Comparison of ENCODE assay signal across 10 cellular contexts in the genomic region with DNA sequence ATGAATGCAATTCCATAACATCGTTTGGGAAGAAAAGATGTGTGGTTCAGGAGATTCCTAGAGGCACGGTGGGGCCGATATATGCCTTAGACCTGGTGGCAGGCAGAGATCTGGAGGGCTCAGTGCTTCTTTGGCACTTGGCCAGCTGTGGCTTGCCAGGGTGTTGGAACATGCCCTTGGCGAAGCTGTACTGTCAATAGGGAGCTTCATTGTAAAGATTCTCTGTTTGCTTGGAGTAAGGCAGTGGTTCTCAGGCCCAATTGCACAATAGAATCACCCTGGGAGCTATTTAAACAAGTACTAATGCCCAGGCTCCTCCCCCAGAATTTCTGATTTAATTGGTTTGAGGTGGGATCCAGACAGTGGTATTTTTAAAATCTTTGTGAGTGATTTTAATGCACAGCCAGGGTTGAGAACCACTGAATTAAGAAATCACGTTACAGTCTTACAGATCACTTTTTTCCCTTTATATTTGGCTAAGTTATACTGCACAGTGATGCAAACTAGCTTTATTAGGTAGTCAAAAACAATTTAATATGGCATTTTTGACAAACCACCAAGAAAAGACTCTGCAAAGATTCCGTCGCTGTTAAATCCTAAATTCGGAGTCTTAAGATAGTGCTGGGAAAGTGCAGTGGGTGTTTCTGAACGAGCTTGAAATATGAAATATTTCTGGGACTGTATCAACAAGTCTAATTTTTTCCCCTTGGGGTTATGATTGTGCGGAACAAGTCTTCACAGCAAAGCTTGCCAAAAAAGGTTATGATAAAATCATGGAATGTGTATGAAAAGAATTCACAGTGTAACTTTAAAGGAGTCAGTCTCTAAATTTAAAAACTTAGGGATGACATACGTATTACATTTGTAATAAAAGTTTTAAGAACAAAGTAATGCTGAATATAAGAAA.
DNase-seq lines count a peak whose midpoint lies in the region; ATAC-seq, FAIRE-seq and TF ChIP-seq lines count a peak whose summit lies in the region.
"Had no signal": no experiment of that assay in that cellular context is flagged by ENCODE, and none has a peak within 500 bp of the region (broad histone marks: within the 10 kb centered on the region; RNA-seq: fewer than 3 reads in every experiment).

No MANE protein-coding gene starts in this region.

- no peak for TF ChIP-seq EP300 in esophagus muscularis mucosa (IDR thresholded peaks at IDR 0.05)

- H3K27me3 ChIP-seq in esophagus muscularis mucosa (no peaks in the 10 kb centered on the region), pancreas (no peaks in the 10 kb centered on the region)
- H3K27me3 ChIP-seq: hepatocyte had no signal

- WGBS in esophagus muscularis mucosa: 30% methylated on average over 11 of the region's 11 CpGs
- 60 to 69% methylated on average over 11 of the region's 11 CpGs for WGBS in pancreas, 2 donors

- no peak for TF ChIP-seq CTCF in esophagus muscularis mucosa (IDR thresholded peaks at IDR 0.05)
- TF ChIP-seq CTCF in pancreas (IDR thresholded peaks at IDR 0.05): no peak
- TF ChIP-seq CTCF in activated CD8-positive, alpha-beta T cell treated with anti-CD3 and anti-CD28 coated beads for 36 hours (IDR thresholded peaks at IDR 0.05): no peak

- H3K27me3 Mint-ChIP-seq in activated CD8-positive, alpha-beta T cell treated with anti-CD3 and anti-CD28 coated beads for 36 hours: peaks cover 1% of the 10 kb centered on the region

- no peak overlapping the region for H3K27ac Mint-ChIP-seq in activated CD8-positive, alpha-beta T cell treated with anti-CD3 and anti-CD28 coated beads for 36 hours

- H3K36me3 ChIP-seq in esophagus muscularis mucosa (no peaks in the 10 kb centered on the region), pancreas (no peaks in the 10 kb centered on the region)

- no peaks in the 10 kb centered on the region for H3K9me3 Mint-ChIP-seq in activated CD8-positive, alpha-beta T cell treated with anti-CD3 and anti-CD28 coated beads for 36 hours
- H3K9me3 Mint-ChIP-seq: H9 had no signal

- H3K27ac ChIP-seq in esophagus muscularis mucosa (replicated peaks in 1 of 4) (peak overlapping the region; percentile 61 to 78 (median 75)), pancreas (no peak overlapping the region)
- H3K27ac ChIP-seq: hepatocyte had no signal

- no peak overlapping the region for H3K4me3 Mint-ChIP-seq in activated CD8-positive, alpha-beta T cell treated with anti-CD3 and anti-CD28 coated beads for 36 hours
- H3K4me3 Mint-ChIP-seq: H9 had no signal

- DNase-seq in COR-L47 (lab: John Stamatoyannopoulos, UW) (peak; percentile 39), NCI-H446 treated with DMSO at 0.1 percent for 48 hours (lab: John Stamatoyannopoulos, UW) (peak; percentile 79), esophagus muscularis mucosa (ENCODE audit: extremely low spot score) (no peak), pancreas (no peak)
- no peak for DNase-seq in activated CD8-positive, alpha-beta T cell treated with anti-CD3 and anti-CD28 coated beads for 36 hours
- DNase-seq: H9 had no signal

- ATAC-seq in pancreas (peak in 3 of 4 donors; percentile 8 to 33 (median 32)), GM21825 (IDR thresholded peaks at IDR 0.05; ENCODE audit: unreplicated experiment) (no peak), HG02970 (IDR thresholded peaks at IDR 0.05; ENCODE audit: low FRiP score, unreplicated experiment) (no peak), GM19463 (IDR thresholded peaks at IDR 0.05; ENCODE audit: unreplicated experiment) (no peak)
- no peak for ATAC-seq in activated CD8-positive, alpha-beta T cell treated with anti-CD3 and anti-CD28 coated beads for 36 hours

- peak overlapping the region in 3 of 4 donors; percentile 2 to 9 (median 8) for H3K4me3 ChIP-seq in esophagus muscularis mucosa
- H3K4me3 ChIP-seq in pancreas: no peak overlapping the region
- H3K4me3 ChIP-seq: hepatocyte had no signal

- no peak for TF ChIP-seq POLR2A in esophagus muscularis mucosa (IDR thresholded peaks at IDR 0.05; ENCODE audit: low read depth)

- H3K9me3 ChIP-seq in esophagus muscularis mucosa (no peaks in the 10 kb centered on the region), pancreas (no peaks in the 10 kb centered on the region)

- POLR2A ChIA-PET in activated CD8-positive, alpha-beta T cell treated with anti-CD3 and anti-CD28 coated beads for 36 hours (lab: Charles Lee): no interaction called here

- H3K36me3 Mint-ChIP-seq in activated CD8-positive, alpha-beta T cell treated with anti-CD3 and anti-CD28 coated beads for 36 hours (ENCODE audit: low read depth): no peaks in the 10 kb centered on the region

- CTCF ChIA-PET in activated CD8-positive, alpha-beta T cell treated with anti-CD3 and anti-CD28 coated beads for 36 hours (lab: Charles Lee): interaction anchor here (1.0 to 1.2 kb wide), 2 partner anchors 11 to 14 kb away, joined by 3 to 4 read pairs; no protein-coding TSS in a partner anchor

- intact Hi-C loops in esophagus muscularis mucosa (cut with DNase I) (no loop called here), pancreas (cut with DNase I) (no loop called here)
- intact Hi-C loops in activated CD8-positive, alpha-beta T cell treated with anti-CD3 and anti-CD28 coated beads for 36 hours (cut with micrococcal nuclease): no loop called here

- peak; percentile 17 for FAIRE-seq in pancreas (lab: Jason Lieb, UNC)

- H3K4me1 Mint-ChIP-seq in activated CD8-positive, alpha-beta T cell treated with anti-CD3 and anti-CD28 coated beads for 36 hours (ENCODE audit: low read depth): no peaks in the 10 kb centered on the region

- H3K4me1 ChIP-seq in esophagus muscularis mucosa (peaks cover 56 to 77% (median 73%) of the 10 kb centered on the region in 4 donors), pancreas (no peaks in the 10 kb centered on the region)

Comparison
In these comparisons a context has a peak if more than half of its experiments do, and no peak if none do; other contexts are left out.
1. DNase-seq: peak in COR-L47 (single experiment) and NCI-H446 treated with DMSO at 0.1 percent for 48 hours (single experiment); none in esophagus muscularis mucosa (single experiment), pancreas (0 of 6) and activated CD8-positive, alpha-beta T cell treated with anti-CD3 and anti-CD28 coated beads for 36 hours (single experiment).
2. H3K27ac ChIP-seq: peak in esophagus muscularis mucosa (4 of 4); none in pancreas (0 of 4).
3. H3K4me3 ChIP-seq: peak in esophagus muscularis mucosa (3 of 4); none in pancreas (0 of 4).
4. ATAC-seq: peak in pancreas (3 of 4); none in activated CD8-positive, alpha-beta T cell treated with anti-CD3 and anti-CD28 coated beads for 36 hours (single experiment), GM21825 (single experiment), HG02970 (single experiment) and GM19463 (single experiment).